In genomic region chr3:46952813-46953212, GRCh38 we compare ENCODE assay signal across 14 cellular contexts. TPM values are rescaled to one million over a fixed set of nuclear protein-coding genes. Genes with fewer than 3 reads are reported as not detected.
DNase-seq lines count a peak whose midpoint lies in the region; ATAC-seq and TF ChIP-seq lines count a peak whose summit lies in the region.
"Had no signal": no experiment of that assay in that cellular context is flagged by ENCODE, and none has a peak within 500 bp of the region (broad histone marks: within the 10 kb centered on the region; RNA-seq: fewer than 3 reads in every experiment).

No MANE protein-coding gene starts in this region.

- intact Hi-C loops in Calu3 (cut with micrococcal nuclease; ENCODE audit: unreplicated experiment) (no loop called here), aorta (cut with DNase I) (no loop called here)
- intact Hi-C loops in naive thymus-derived CD4-positive, alpha-beta T cell (cut with micrococcal nuclease), result no loop called here

- 82 to 93% methylated on average over 2 of the region's 2 CpGs for WGBS in aorta, 2 donors

- no peak overlapping the region for H3K27ac ChIP-seq in naive thymus-derived CD4-positive, alpha-beta T cell (ENCODE audit: low read depth, low read length)
- no peak overlapping the region for H3K27ac ChIP-seq in aorta (ENCODE audit: low read depth in 1 of 2, low read length in 2 of 2)

- H3K4me1 Mint-ChIP-seq in T-helper 2 cell treated with Interferon-gamma antibody and Interleukin-4, amounts not matched to agents 5 μg/mL and 100 μg/mL, for 36 hours (ENCODE audit: low read depth), result peaks cover 78% of the 10 kb centered on the region
- peaks cover 73% of the 10 kb centered on the region for H3K4me1 Mint-ChIP-seq in Calu3 (ENCODE audit: low read depth, unreplicated experiment)
- H3K4me1 Mint-ChIP-seq in activated CD4-positive, alpha-beta memory T cell treated with anti-CD3 and anti-CD28 coated beads, Interleukin-2, amount 10 ng/mL, durations not matched to agents 7 days and 5 days, result peaks cover 86% of the 10 kb centered on the region
- H3K4me1 Mint-ChIP-seq in naive thymus-derived CD4-positive, alpha-beta T cell, result peaks cover 71 to 96% (median 91%) of the 10 kb centered on the region in 7 donors

- H3K27me3 ChIP-seq in naive thymus-derived CD4-positive, alpha-beta T cell (ENCODE audit: control insufficient read depth in 2 of 2, insufficient read depth in 2 of 2, low read length in 2 of 2), result no peaks in the 10 kb centered on the region
- no peaks in the 10 kb centered on the region for H3K27me3 ChIP-seq in aorta (ENCODE audit: control insufficient read depth in 1 of 2, insufficient read depth in 2 of 2, low read length in 1 of 2)
- H3K27me3 ChIP-seq: upper lobe of left lung had no signal

- CTCF ChIA-PET in Calu3 (lab: Charles Lee), result no interaction called here
- CTCF ChIA-PET in activated CD4-positive, alpha-beta memory T cell treated with anti-CD3 and anti-CD28 coated beads, Interleukin-2, amount 10 ng/mL, durations not matched to agents 7 days and 5 days (lab: Charles Lee), result interaction anchor here (0.8 kb wide), 1 partner anchor 26 kb away, joined by 3 read pairs; no protein-coding TSS in a partner anchor
- CTCF ChIA-PET in naive thymus-derived CD4-positive, alpha-beta T cell (lab: Charles Lee), result no interaction called here

- no TSS peak for BruUV-seq in Calu3 (replicated peaks; lab: Mats Ljungman, UMichigan)

- no peak for ATAC-seq in naive thymus-derived CD4-positive, alpha-beta T cell
- ATAC-seq in HG03520 (IDR thresholded peaks at IDR 0.05; ENCODE audit: unreplicated experiment) (no peak), aorta (ENCODE audit: low FRiP score) (no peak)

- H3K4me3 ChIP-seq in naive thymus-derived CD4-positive, alpha-beta T cell (ENCODE audit: low read length), result peak overlapping the region; percentile 34
- H3K4me3 ChIP-seq in aorta (ENCODE audit: low read length in 2 of 2), result no peak overlapping the region
- H3K4me3 ChIP-seq: upper lobe of left lung had no signal

- peak overlapping the region; percentile 86 for H3K4me3 Mint-ChIP-seq in T-helper 2 cell treated with Interferon-gamma antibody and Interleukin-4, amounts not matched to agents 5 μg/mL and 100 μg/mL, for 36 hours
- no peak overlapping the region for H3K4me3 Mint-ChIP-seq in Calu3 (ENCODE audit: low read depth, unreplicated experiment)
- peak overlapping the region; percentile 41 for H3K4me3 Mint-ChIP-seq in activated CD4-positive, alpha-beta memory T cell treated with anti-CD3 and anti-CD28 coated beads, Interleukin-2, amount 10 ng/mL, durations not matched to agents 7 days and 5 days
- peak overlapping the region in 5 of 10 donors; percentile 2 to 75 (median 66) for H3K4me3 Mint-ChIP-seq in naive thymus-derived CD4-positive, alpha-beta T cell

- H3K27ac Mint-ChIP-seq in T-helper 2 cell treated with Interferon-gamma antibody and Interleukin-4, amounts not matched to agents 5 μg/mL and 100 μg/mL, for 36 hours, result peak overlapping the region; percentile 87
- peak overlapping the region; percentile 38 for H3K27ac Mint-ChIP-seq in Calu3 (ENCODE audit: unreplicated experiment)
- peak overlapping the region; percentile 82 for H3K27ac Mint-ChIP-seq in activated CD4-positive, alpha-beta memory T cell treated with anti-CD3 and anti-CD28 coated beads, Interleukin-2, amount 10 ng/mL, durations not matched to agents 7 days and 5 days
- H3K27ac Mint-ChIP-seq in naive thymus-derived CD4-positive, alpha-beta T cell, result peak overlapping the region in 5 of 9 donors; percentile 2 to 71 (median 45)

- H3K36me3 ChIP-seq in naive thymus-derived CD4-positive, alpha-beta T cell (ENCODE audit: control insufficient read depth in 2 of 3, insufficient read depth in 3 of 3, low read length in 3 of 3), result no peaks in the 10 kb centered on the region
- peaks cover 0 to 2% of the 10 kb centered on the region in 2 donors for H3K36me3 ChIP-seq in aorta (ENCODE audit: control insufficient read depth in 1 of 2, insufficient read depth in 2 of 2, low read length in 1 of 2)
- H3K36me3 ChIP-seq: upper lobe of left lung had no signal

- no peaks in the 10 kb centered on the region for H3K27me3 Mint-ChIP-seq in T-helper 2 cell treated with Interferon-gamma antibody and Interleukin-4, amounts not matched to agents 5 μg/mL and 100 μg/mL, for 36 hours (ENCODE audit: low read depth)
- no peaks in the 10 kb centered on the region for H3K27me3 Mint-ChIP-seq in Calu3 (ENCODE audit: unreplicated experiment)
- H3K27me3 Mint-ChIP-seq in activated CD4-positive, alpha-beta memory T cell treated with anti-CD3 and anti-CD28 coated beads, Interleukin-2, amount 10 ng/mL, durations not matched to agents 7 days and 5 days, result no peaks in the 10 kb centered on the region
- no peaks in the 10 kb centered on the region for H3K27me3 Mint-ChIP-seq in naive thymus-derived CD4-positive, alpha-beta T cell

- POLR2A ChIA-PET in activated CD4-positive, alpha-beta memory T cell treated with anti-CD3 and anti-CD28 coated beads, Interleukin-2, amount 10 ng/mL, durations not matched to agents 7 days and 5 days (lab: Charles Lee), result interaction anchor here (0.7 to 3.8 kb wide), 6 partner anchors 12 to 212 kb away, joined by 3 to 29 read pairs (median 4); partner anchors contain the start of genes NBEAL2 and SETD2
- POLR2A ChIA-PET in naive thymus-derived CD4-positive, alpha-beta T cell (lab: Charles Lee), result no interaction called here

- peaks cover 66 to 86% of the 10 kb centered on the region in 2 donors for H3K4me1 ChIP-seq in naive thymus-derived CD4-positive, alpha-beta T cell (ENCODE audit: control insufficient read depth in 2 of 2, insufficient read depth in 2 of 2, low read length in 2 of 2)
- H3K4me1 ChIP-seq in aorta (ENCODE audit: control insufficient read depth in 1 of 2, insufficient read depth in 2 of 2, low read length in 2 of 2), result peaks cover 4 to 11% of the 10 kb centered on the region in 2 donors

- no peak for TF ChIP-seq CTCF in Calu3 (IDR thresholded peaks at IDR 0.05; ENCODE audit: unreplicated experiment)

- peaks cover 18% of the 10 kb centered on the region for H3K36me3 Mint-ChIP-seq in T-helper 2 cell treated with Interferon-gamma antibody and Interleukin-4, amounts not matched to agents 5 μg/mL and 100 μg/mL, for 36 hours (ENCODE audit: low read depth)
- H3K36me3 Mint-ChIP-seq in Calu3 (ENCODE audit: insufficient read depth, unreplicated experiment), result peaks cover 27% of the 10 kb centered on the region
- H3K36me3 Mint-ChIP-seq in activated CD4-positive, alpha-beta memory T cell treated with anti-CD3 and anti-CD28 coated beads, Interleukin-2, amount 10 ng/mL, durations not matched to agents 7 days and 5 days (ENCODE audit: low read depth), result peaks cover 36% of the 10 kb centered on the region
- peaks cover 0 to 12% (median 0%) of the 10 kb centered on the region in 5 donors for H3K36me3 Mint-ChIP-seq in naive thymus-derived CD4-positive, alpha-beta T cell

- no peak for DNase-seq in T-helper 2 cell treated with Interferon-gamma antibody and Interleukin-4, amounts not matched to agents 5 μg/mL and 100 μg/mL, for 36 hours (ENCODE audit: low spot score)
- DNase-seq in T-helper 2 cell (no peak), Calu3 (no peak), aorta (no peak), islet precursor cell (no peak)
- no peak for DNase-seq in activated CD4-positive, alpha-beta memory T cell treated with anti-CD3 and anti-CD28 coated beads, Interleukin-2, amount 10 ng/mL, durations not matched to agents 7 days and 5 days
- no peak for DNase-seq in naive thymus-derived CD4-positive, alpha-beta T cell
- DNase-seq: 8988T; activated CD8-positive, alpha-beta memory T cell treated with anti-CD3 and anti-CD28 coated beads for 24 hours; retina; stimulated activated CD4-positive, alpha-beta T cell treated with anti-CD3 and anti-CD28 coated beads, Interleukin-1b, Interleukin-23, amount 100 ng/mL, for 48 hours; T-helper 9 cell; upper lobe of left lung had no signal

- H3K9me3 ChIP-seq in naive thymus-derived CD4-positive, alpha-beta T cell (ENCODE audit: control insufficient read depth in 2 of 3, low read length in 3 of 3), result no peaks in the 10 kb centered on the region
- H3K9me3 ChIP-seq in aorta (ENCODE audit: control insufficient read depth, low read length), result no peaks in the 10 kb centered on the region
- H3K9me3 ChIP-seq: upper lobe of left lung had no signal

- H3K9me3 Mint-ChIP-seq in T-helper 2 cell treated with Interferon-gamma antibody and Interleukin-4, amounts not matched to agents 5 μg/mL and 100 μg/mL, for 36 hours, result no peaks in the 10 kb centered on the region
- no peaks in the 10 kb centered on the region for H3K9me3 Mint-ChIP-seq in Calu3 (ENCODE audit: low read depth, unreplicated experiment)
- no peaks in the 10 kb centered on the region for H3K9me3 Mint-ChIP-seq in activated CD4-positive, alpha-beta memory T cell treated with anti-CD3 and anti-CD28 coated beads, Interleukin-2, amount 10 ng/mL, durations not matched to agents 7 days and 5 days
- H3K9me3 Mint-ChIP-seq in naive thymus-derived CD4-positive, alpha-beta T cell, result no peaks in the 10 kb centered on the region

RNA-seq across cellular contexts. Expression of gene CCDC12, which starts 23.7 kb away (rescaled TPM):
- total RNA-seq in Calu3 (2022), result 47.3 and 47.5 TPM in 2 replicates
- 10 to 100 TPM; 55.0 to 56.7 TPM for total RNA-seq in activated CD4-positive, alpha-beta memory T cell treated with anti-CD3 and anti-CD28 coated beads, Interleukin-2, amount 10 ng/mL, durations not matched to agents 7 days and 5 days
- total RNA-seq in naive thymus-derived CD4-positive, alpha-beta T cell, result 10 to 100 TPM; 51.6 to 61.5 (median 56.9) TPM
- polyA plus RNA-seq in naive thymus-derived CD4-positive, alpha-beta T cell, result 100 to 1,000 TPM in 1 of 2 donors, 10 to 100 TPM in 1; 88.2 to 115 TPM
- 10 to 100 TPM; 30.5 to 35.9 TPM for total RNA-seq in aorta
- polyA plus RNA-seq in aorta, result 10 to 100 TPM; 43.5 to 46.5 TPM

RNA-seq across cellular contexts. Expression of gene NBEAL2, which starts 26.7 kb away (rescaled TPM):
- total RNA-seq in Calu3 (2022) (115 and 143 TPM in 2 replicates), aorta (10 to 100 TPM; 26.2 to 45.8 TPM)
- total RNA-seq in activated CD4-positive, alpha-beta memory T cell treated with anti-CD3 and anti-CD28 coated beads, Interleukin-2, amount 10 ng/mL, durations not matched to agents 7 days and 5 days, result 100 to 1,000 TPM; 254 to 267 TPM
- 100 to 1,000 TPM in 2 of 5 experiments, 10 to 100 TPM in 3; 48.8 to 289 (median 94.0) TPM for total RNA-seq in naive thymus-derived CD4-positive, alpha-beta T cell
- 1 to 10 TPM; 1.7 to 4.9 TPM for polyA plus RNA-seq in naive thymus-derived CD4-positive, alpha-beta T cell
- polyA plus RNA-seq in aorta, result 10 to 100 TPM in 1 of 2 donors, 1 to 10 TPM in 1; 6.3 to 55.8 TPM
